Comparison of ENCODE assay signal across 26 cellular contexts in genomic region chr18:52150050-52150449, GRCh38.
"Had no signal": no experiment of that assay in that cellular context is flagged by ENCODE, and none has a peak within 500 bp of the region (broad histone marks: within the 10 kb centered on the region; RNA-seq: fewer than 3 reads in every experiment).

No MANE protein-coding gene starts in this region.

- H3K36me3 Mint-ChIP-seq: activated CD4-positive, alpha-beta memory T cell treated with anti-CD3 and anti-CD28 coated beads for 36 hours had no signal

- H3K9me3 ChIP-seq: ascending aorta, body of pancreas had no signal

- H3K27ac ChIP-seq: ascending aorta, body of pancreas, cardiac muscle cell had no signal

- H3K4me1 Mint-ChIP-seq: activated B cell treated with CpG ODN at 0.5 μM for 24 hours; activated CD4-positive, alpha-beta T cell treated with anti-CD3 and anti-CD28 coated beads, Interleukin-2, amount 10 ng/mL, durations not matched to agents 7 days and 5 days; activated naive CD8-positive, alpha-beta T cell treated with anti-CD3 and anti-CD28 coated beads, Interleukin-2, amount 50 U/mL, for 24 hours had no signal

- ATAC-seq: activated naive CD4-positive, alpha-beta T cell treated with anti-CD3 and anti-CD28 coated beads, Interleukin-2, amount 50 U/mL, for 72 hours; activated naive CD8-positive, alpha-beta T cell treated with anti-CD3 and anti-CD28 coated beads, Interleukin-2, amount 50 U/mL, for 24 hours; activated T-cell treated with anti-CD3 and anti-CD28 coated beads, Interleukin-2, amount 50 U/mL, for 4 hours; body of pancreas; K562 had no signal

- H3K27ac Mint-ChIP-seq: activated B cell treated with CpG ODN at 0.5 μM for 24 hours; activated CD4-positive, alpha-beta memory T cell treated with anti-CD3 and anti-CD28 coated beads for 36 hours; activated CD4-positive, alpha-beta T cell treated with anti-CD3 and anti-CD28 coated beads, Interleukin-2, amount 10 ng/mL, durations not matched to agents 7 days and 5 days; activated naive CD4-positive, alpha-beta T cell treated with anti-CD3 and anti-CD28 coated beads, Interleukin-2, amount 50 U/mL, for 72 hours; activated naive CD8-positive, alpha-beta T cell treated with anti-CD3 and anti-CD28 coated beads, Interleukin-2, amount 50 U/mL, for 24 hours had no signal

- H3K4me3 Mint-ChIP-seq: activated B cell treated with CpG ODN at 0.5 μM for 24 hours; activated CD4-positive, alpha-beta memory T cell treated with anti-CD3 and anti-CD28 coated beads for 36 hours; activated CD4-positive, alpha-beta T cell treated with anti-CD3 and anti-CD28 coated beads, Interleukin-2, amount 10 ng/mL, durations not matched to agents 7 days and 5 days; activated naive CD8-positive, alpha-beta T cell treated with anti-CD3 and anti-CD28 coated beads, Interleukin-2, amount 50 U/mL, for 24 hours; activated T-cell treated with anti-CD3 and anti-CD28 coated beads, Interleukin-2, amount 50 U/mL, for 4 hours had no signal

- H3K27me3 Mint-ChIP-seq: activated B cell treated with CpG ODN at 0.5 μM for 24 hours; activated CD4-positive, alpha-beta memory T cell treated with anti-CD3 and anti-CD28 coated beads for 36 hours; activated CD4-positive, alpha-beta T cell treated with anti-CD3 and anti-CD28 coated beads, Interleukin-2, amount 10 ng/mL, durations not matched to agents 7 days and 5 days had no signal

- DNase-seq: activated B cell treated with CpG ODN at 0.5 μM for 24 hours; activated CD4-positive, alpha-beta memory T cell treated with anti-CD3 and anti-CD28 coated beads for 36 hours; activated CD4-positive, alpha-beta T cell treated with anti-CD3 and anti-CD28 coated beads for 1 hour; activated CD4-positive, alpha-beta T cell treated with anti-CD3 and anti-CD28 coated beads, Interleukin-2, amount 10 ng/mL, durations not matched to agents 7 days and 5 days; activated CD8-positive, alpha-beta memory T cell treated with anti-CD3 and anti-CD28 coated beads for 24 hours; activated effector memory CD4-positive, alpha-beta T cell treated with anti-CD3 and anti-CD28 coated beads, Interleukin-2, amount 50 U/mL, for 16 hours; activated naive CD4-positive, alpha-beta T cell treated with Interleukin-2 at 50 U/mL for 16 hours; activated naive CD8-positive, alpha-beta T cell treated with anti-CD3 and anti-CD28 coated beads, Interleukin-2, amount 50 U/mL, for 24 hours; activated T-cell treated with anti-CD3 and anti-CD28 coated beads, Interleukin-2, amount 50 U/mL, for 4 hours; amniotic stem cell; body of pancreas; Karpas-422; NCI-H1048; NCI-H146; NCI-H187 treated with DMSO at 0.1 percent for 48 hours; NCI-H2081 treated with DMSO at 0.1 percent for 48 hours; NCI-H446 treated with DMSO at 0.1 percent for 48 hours; NCI-H524 treated with DMSO at 0.1 percent for 48 hours; OCI-M1; SIG-M5; T-helper 2 cell; T1000 had no signal
